Comparison of ENCODE assay signal across 23 cellular contexts in genomic region chr1:85656948-85657347, GRCh38. TPM values are rescaled to one million over a fixed set of nuclear protein-coding genes. Genes with fewer than 3 reads are reported as not detected.
DNase-seq lines count a peak whose midpoint lies in the region; ATAC-seq and TF ChIP-seq lines count a peak whose summit lies in the region.
"Had no signal": no experiment of that assay in that cellular context is flagged by ENCODE, and none has a peak within 500 bp of the region (broad histone marks: within the 10 kb centered on the region; RNA-seq: fewer than 3 reads in every experiment).

No MANE protein-coding gene starts in this region.

- H3K4me1 Mint-ChIP-seq in activated T-helper 1 cell treated with anti-CD3 and anti-CD28 coated beads, Interleukin-12 subunit alpha, Interleukin-12 subunit beta, Interleukin-2, Interleukin-4 antibody, amounts not matched to agents 30 ng/mL and 10 ng/mL and 1 ng/mL, durations not matched to agents 14 hours and 24 hours and 36 hours (ENCODE audit: low read depth) = peaks cover 4% of the 10 kb centered on the region

- TF ChIP-seq CTCF in PC-3 (conservative IDR thresholded peaks at IDR 0.05; ENCODE audit: low read depth, low read length) (no peak), foreskin keratinocyte (conservative IDR thresholded peaks at IDR 0.05) (no peak)

- no peaks in the 10 kb centered on the region for H3K9me2 ChIP-seq in PC-3 (replicated peaks; ENCODE audit: low read length)

- H3K27ac Mint-ChIP-seq in activated T-helper 1 cell treated with anti-CD3 and anti-CD28 coated beads, Interleukin-12 subunit alpha, Interleukin-12 subunit beta, Interleukin-2, Interleukin-4 antibody, amounts not matched to agents 30 ng/mL and 10 ng/mL and 1 ng/mL, durations not matched to agents 14 hours and 24 hours and 36 hours = peak overlapping the region; percentile 1

- ATAC-seq in PC-3 (peak; percentile 58), foreskin keratinocyte (peak; percentile 46)
- no peak for ATAC-seq in stimulated activated naive CD8-positive, alpha-beta T cell treated with anti-CD3 and anti-CD28 coated beads, Interleukin-15, Interleukin-2, amounts not matched to agents 100 U/mL and 50 U/mL, for 24 hours
- ATAC-seq: CD8-positive, alpha-beta T cell; HepG2; K562; SK-N-SH treated with all-trans-retinoic acid at 6 μM for 48 hours had no signal

- H3K36me3 Mint-ChIP-seq in activated T-helper 1 cell treated with anti-CD3 and anti-CD28 coated beads, Interleukin-12 subunit alpha, Interleukin-12 subunit beta, Interleukin-2, Interleukin-4 antibody, amounts not matched to agents 30 ng/mL and 10 ng/mL and 1 ng/mL, durations not matched to agents 14 hours and 24 hours and 36 hours (ENCODE audit: low read depth) = peaks cover 18% of the 10 kb centered on the region

- H3K27me3 ChIP-seq in ACC112 (ENCODE audit: insufficient read depth, low read length) (no peaks in the 10 kb centered on the region), PC-3 (ENCODE audit: low read length) (no peaks in the 10 kb centered on the region), foreskin keratinocyte (no peaks in the 10 kb centered on the region)

- DNase-seq in PC-3 (peak; percentile 78), foreskin keratinocyte (peak in 1 of 2 donors; percentile 1), 8988T (no peak), SIG-M5 treated with dmso at 0.1 percent for 504 hours (lab: John Stamatoyannopoulos, UW; ENCODE audit: unreplicated experiment) (no peak)
- no peak for DNase-seq in activated T-helper 1 cell treated with anti-CD3 and anti-CD28 coated beads, Interleukin-12 subunit alpha, Interleukin-12 subunit beta, Interleukin-2, Interleukin-4 antibody, amounts not matched to agents 30 ng/mL and 10 ng/mL and 1 ng/mL, durations not matched to agents 14 hours and 24 hours and 36 hours (ENCODE audit: low spot score)
- DNase-seq in stimulated activated naive CD8-positive, alpha-beta T cell treated with anti-CD3 and anti-CD28 coated beads, Interleukin-15, Interleukin-2, amounts not matched to agents 100 U/mL and 50 U/mL, for 24 hours = no peak
- DNase-seq: C1 segment of cervical spinal cord; CD8-positive, alpha-beta T cell; DMS 273 treated with DMSO at 0.1 percent for 48 hours; DMS79; EL; GF-D8; Kasumi-1; NCI-H2029 treated with DMSO at 0.1 percent for 48 hours; NCI-H446 treated with DMSO at 0.1 percent for 48 hours; NCI-H526; NCI-H82; NK-92 treated with Interleukin-12 subunit alpha and Interleukin-12 subunit beta, amount 100 ng/mL, for 24 hours; SIG-M5 had no signal

- H3K79me2 ChIP-seq in ACC112 (ENCODE audit: control insufficient read depth, insufficient read depth, low read length, unreplicated experiment) (peaks cover 2% of the 10 kb centered on the region), PC-3 (ENCODE audit: low read length) (peaks cover 14% of the 10 kb centered on the region)

- no peaks in the 10 kb centered on the region for H3K27me3 Mint-ChIP-seq in activated T-helper 1 cell treated with anti-CD3 and anti-CD28 coated beads, Interleukin-12 subunit alpha, Interleukin-12 subunit beta, Interleukin-2, Interleukin-4 antibody, amounts not matched to agents 30 ng/mL and 10 ng/mL and 1 ng/mL, durations not matched to agents 14 hours and 24 hours and 36 hours (ENCODE audit: insufficient read depth)

- no peaks in the 10 kb centered on the region for H4K20me1 ChIP-seq in PC-3 (ENCODE audit: low read length)

- intact Hi-C loops in PC-3 (cut with micrococcal nuclease) = loop anchor here (2.0 kb wide), 3 partner anchors 28 to 72 kb away; no protein-coding TSS in a partner anchor
- intact Hi-C loops in activated T-helper 1 cell treated with anti-CD3 and anti-CD28 coated beads, Interleukin-12 subunit alpha, Interleukin-12 subunit beta, Interleukin-2, Interleukin-4 antibody, amounts not matched to agents 30 ng/mL and 10 ng/mL and 1 ng/mL, durations not matched to agents 14 hours and 24 hours and 36 hours (cut with micrococcal nuclease) = no loop called here

- H3F3A ChIP-seq in PC-3 (ENCODE audit: low read length, unreplicated experiment) = peaks cover 8% of the 10 kb centered on the region

- no peak overlapping the region for H3K4me3 Mint-ChIP-seq in activated T-helper 1 cell treated with anti-CD3 and anti-CD28 coated beads, Interleukin-12 subunit alpha, Interleukin-12 subunit beta, Interleukin-2, Interleukin-4 antibody, amounts not matched to agents 30 ng/mL and 10 ng/mL and 1 ng/mL, durations not matched to agents 14 hours and 24 hours and 36 hours
- H3K4me3 Mint-ChIP-seq: CD8-positive, alpha-beta T cell had no signal

- no TSS peak for BruUV-seq in PC-3 (replicated peaks; lab: Mats Ljungman, UMichigan)

- peaks cover 33% of the 10 kb centered on the region for H3K4me1 ChIP-seq in ACC112 (ENCODE audit: control insufficient read depth, insufficient read depth, low read length, unreplicated experiment)
- peaks cover 43% of the 10 kb centered on the region for H3K4me1 ChIP-seq in PC-3 (ENCODE audit: insufficient read depth, low read length)
- peaks cover 10% of the 10 kb centered on the region for H3K4me1 ChIP-seq in foreskin keratinocyte

- H3K27ac ChIP-seq in ACC112 (ENCODE audit: low read depth, low read length) (0 out of 2 replicates have a peak overlapping the region, but pooled peaks have one; percentile 0), PC-3 (ENCODE audit: low read length) (peak overlapping the region; percentile 81), foreskin keratinocyte (no peak overlapping the region)

- H3K4me3 ChIP-seq in ACC112 (ENCODE audit: low read depth, low read length) (no peak overlapping the region), PC-3 (ENCODE audit: low read length) (peak overlapping the region; percentile 45)
- H3K4me3 ChIP-seq: K562 had no signal

- H3K9ac ChIP-seq in PC-3 (ENCODE audit: low read length) = peak overlapping the region; percentile 38

- no peaks in the 10 kb centered on the region for H3K9me3 ChIP-seq in PC-3 (ENCODE audit: low read length)

- no peaks in the 10 kb centered on the region for H3K9me3 Mint-ChIP-seq in activated T-helper 1 cell treated with anti-CD3 and anti-CD28 coated beads, Interleukin-12 subunit alpha, Interleukin-12 subunit beta, Interleukin-2, Interleukin-4 antibody, amounts not matched to agents 30 ng/mL and 10 ng/mL and 1 ng/mL, durations not matched to agents 14 hours and 24 hours and 36 hours
- H3K9me3 Mint-ChIP-seq: CD8-positive, alpha-beta T cell had no signal

- peaks cover 15% of the 10 kb centered on the region for H3K36me3 ChIP-seq in ACC112 (ENCODE audit: insufficient read depth, low read length)
- peaks cover 16% of the 10 kb centered on the region for H3K36me3 ChIP-seq in PC-3 (ENCODE audit: low read depth, low read length)

- H3K4me2 ChIP-seq in PC-3 (ENCODE audit: low read length) = peak overlapping the region; percentile 67

- POLR2A ChIA-PET in PC-3 (lab: Charles Lee; ENCODE audit: unreplicated experiment) = interaction anchor here (0.7 to 1.0 kb wide), 2 partner anchors 73 kb away, joined by 6 to 13 read pairs; no protein-coding TSS in a partner anchor

- H2AFZ ChIP-seq in ACC112 (ENCODE audit: low read length, unreplicated experiment) (no peak overlapping the region), PC-3 (ENCODE audit: low read length) (no peak overlapping the region)

- CTCF ChIA-PET in PC-3 (lab: Charles Lee) = no interaction called here

RNA-seq across cellular contexts. Expression of gene ZNHIT6, which starts 51.3 kb away (rescaled TPM):
- total RNA-seq in PC-3 (2014; rRNA removed) (18.3 and 21.1 TPM in 2 replicates), foreskin keratinocyte (18.2 and 23.7 TPM in 2 replicates)
- 24.6 and 26.3 TPM in 2 replicates for total RNA-seq in activated T-helper 1 cell treated with anti-CD3 and anti-CD28 coated beads, Interleukin-12 subunit alpha, Interleukin-12 subunit beta, Interleukin-2, Interleukin-4 antibody, amounts not matched to agents 30 ng/mL and 10 ng/mL and 1 ng/mL, durations not matched to agents 14 hours and 24 hours and 36 hours
- polyA plus RNA-seq in foreskin keratinocyte = 9.3 and 13.4 TPM in 2 replicates
